ENCODE assay signal across 22 cellular contexts in the genomic region with DNA sequence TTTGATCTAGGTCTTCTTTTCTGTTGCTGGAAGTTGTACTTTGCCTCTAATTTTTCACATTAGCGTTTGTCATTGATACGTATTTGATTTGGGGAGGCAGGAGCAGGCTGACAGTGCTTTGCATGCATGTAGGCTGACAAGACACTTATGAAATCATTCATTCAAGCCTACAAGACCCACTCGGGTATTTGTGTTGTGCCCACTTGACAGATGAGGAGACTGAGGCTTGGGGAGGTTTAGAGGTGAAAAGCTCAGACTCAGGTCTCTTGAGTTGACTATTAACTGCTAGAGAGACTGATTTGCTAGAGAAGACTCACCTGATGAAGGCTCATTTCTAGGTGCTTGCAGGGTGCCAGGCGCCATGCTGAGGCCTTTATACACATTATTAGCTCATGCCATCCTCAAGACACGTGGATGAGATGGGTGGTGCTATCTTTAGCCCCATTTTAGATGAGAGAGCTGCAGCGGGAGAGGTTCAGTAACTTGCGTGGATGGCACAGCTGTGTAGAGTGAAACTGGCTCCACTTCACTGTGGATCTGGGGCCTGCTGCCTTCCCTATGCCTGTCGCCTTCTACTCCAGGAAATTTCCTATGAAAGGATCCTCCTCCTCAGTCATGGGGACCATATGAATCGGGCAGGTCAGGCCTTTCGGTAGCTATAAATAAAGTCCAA.
"Had no signal": no experiment of that assay in that cellular context is flagged by ENCODE, and none has a peak within 500 bp of the region (broad histone marks: within the 10 kb centered on the region; RNA-seq: fewer than 3 reads in every experiment).

No MANE protein-coding gene starts in this region.

- H3K4me3 ChIP-seq: SJSA1, SK-N-MC had no signal

- H3K9me3 ChIP-seq: SJSA1 had no signal

- FAIRE-seq: RCC 7860 had no signal

- H3K4me2 ChIP-seq: KMS-11 had no signal

- H3K27ac ChIP-seq: KMS-11, SJSA1, SK-N-MC had no signal

- H3K36me3 ChIP-seq: SJSA1 had no signal

- H3K27me3 ChIP-seq: SJSA1 had no signal

- H3K4me1 ChIP-seq: SJSA1 had no signal

- DNase-seq: IMR-90, Kasumi-1, MV-4-11, NCI-H1048, NCI-H1436, NCI-H187, NCI-H2029, NCI-H2081 treated with DMSO at 0.1 percent for 48 hours, NCI-H2171, NCI-H226, NCI-H446, NCI-H510A, NCI-H524 treated with DMSO at 0.1 percent for 48 hours, NCI-H69, NCI-H774, Right ventricle myocardium superior, RPMI8226, SIG-M5 had no signal

- H3K9ac ChIP-seq: KMS-11 had no signal
